ENCODE assay signal across 8 cellular contexts in the genomic region with DNA sequence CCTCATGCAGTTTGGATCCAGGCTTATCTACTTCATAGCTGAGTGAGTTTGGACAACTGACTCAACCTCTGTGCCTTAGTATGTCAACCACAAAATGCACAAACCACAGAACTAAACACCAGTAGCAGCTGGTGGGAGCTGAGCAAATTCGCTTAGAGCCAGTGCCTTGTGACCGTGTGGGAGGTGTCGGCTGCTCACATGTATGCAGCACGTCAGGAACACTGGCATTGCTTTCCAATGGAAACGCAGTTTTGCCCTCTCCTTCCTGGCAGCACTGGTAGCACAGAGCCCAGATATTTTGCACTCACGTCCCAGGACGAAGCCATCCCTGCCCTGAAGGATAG. TPM values are rescaled to one million over a fixed set of nuclear protein-coding genes. Genes with fewer than 3 reads are reported as not detected.
DNase-seq lines count a peak whose midpoint lies in the region; ATAC-seq and TF ChIP-seq lines count a peak whose summit lies in the region.
"Had no signal": no experiment of that assay in that cellular context is flagged by ENCODE, and none has a peak within 500 bp of the region (broad histone marks: within the 10 kb centered on the region; RNA-seq: fewer than 3 reads in every experiment).

No MANE protein-coding gene starts in this region.

- no peak for TF ChIP-seq CTCF in GM13976 (IDR thresholded peaks at IDR 0.05; ENCODE audit: borderline replicate concordance, control extremely low read depth, extremely low read depth, insufficient read depth, missing control alignments)
- no peak for TF ChIP-seq CTCF in fibroblast of mammary gland (conservative IDR thresholded peaks at IDR 0.05; ENCODE audit: control insufficient read depth, insufficient read depth, low read depth, low read length)

- CTCF ChIA-PET in activated naive CD4-positive, alpha-beta T cell treated with anti-CD3 and anti-CD28 coated beads for 36 hours (lab: Charles Lee): interaction anchor here (1.0 kb wide), 1 partner anchor 32 kb away, joined by 3 read pairs; no protein-coding TSS in a partner anchor

- no peaks in the 10 kb centered on the region for H3K27me3 Mint-ChIP-seq in activated naive CD4-positive, alpha-beta T cell treated with anti-CD3 and anti-CD28 coated beads for 36 hours (ENCODE audit: low read depth)

- H3K27ac ChIP-seq in skeletal muscle tissue (ENCODE audit: low read depth, low read length): no peak overlapping the region

- H3K4me1 ChIP-seq in skeletal muscle tissue (ENCODE audit: control insufficient read depth in 3 of 3, insufficient read depth in 3 of 3, low read length in 3 of 3): peaks cover 0 to 6% (median 5%) of the 10 kb centered on the region in 3 donors

- no peaks in the 10 kb centered on the region for H3K9me3 Mint-ChIP-seq in activated naive CD4-positive, alpha-beta T cell treated with anti-CD3 and anti-CD28 coated beads for 36 hours

- no peaks in the 10 kb centered on the region for H3K27me3 ChIP-seq in skeletal muscle tissue (ENCODE audit: control insufficient read depth in 3 of 3, insufficient read depth in 3 of 3, low read length in 3 of 3)

- intact Hi-C loops in activated naive CD4-positive, alpha-beta T cell treated with anti-CD3 and anti-CD28 coated beads for 36 hours (cut with micrococcal nuclease): no loop called here

- H3K4me3 ChIP-seq in fibroblast of mammary gland (ENCODE audit: control insufficient read depth, low read depth, low read length): no peak overlapping the region
- H3K4me3 ChIP-seq in skeletal muscle tissue (ENCODE audit: low read length in 3 of 3): no peak overlapping the region

- in situ Hi-C loops in GM13976 (cut with MboI; ENCODE audit: low sequenced_read_pairs, unreplicated experiment): no loop called here

- peak overlapping the region in 2 of 3 donors; percentile 33 to 47 for H3K9ac ChIP-seq in skeletal muscle tissue (ENCODE audit: low read depth in 1 of 3, low read length in 3 of 3)

- H3K4me3 Mint-ChIP-seq in activated naive CD4-positive, alpha-beta T cell treated with anti-CD3 and anti-CD28 coated beads for 36 hours: no peak overlapping the region

- H3K36me3 Mint-ChIP-seq in activated naive CD4-positive, alpha-beta T cell treated with anti-CD3 and anti-CD28 coated beads for 36 hours (ENCODE audit: low read depth): no peaks in the 10 kb centered on the region

- no peak for ATAC-seq in HG03196 (IDR thresholded peaks at IDR 0.05; ENCODE audit: unreplicated experiment)

- no peaks in the 10 kb centered on the region for H3K9me3 ChIP-seq in skeletal muscle tissue (ENCODE audit: control insufficient read depth in 3 of 3, low read length in 3 of 3)

- H3K4me1 Mint-ChIP-seq in activated naive CD4-positive, alpha-beta T cell treated with anti-CD3 and anti-CD28 coated beads for 36 hours (ENCODE audit: low read depth): no peaks in the 10 kb centered on the region

- H3K27ac Mint-ChIP-seq in activated naive CD4-positive, alpha-beta T cell treated with anti-CD3 and anti-CD28 coated beads for 36 hours: no peak overlapping the region

- DNase-seq in GM13976 (ENCODE audit: low spot score): peak; percentile 64
- peak; percentile 90 for DNase-seq in NCI-H2107 treated with DMSO at 0.1 percent for 48 hours (lab: John Stamatoyannopoulos, UW; ENCODE audit: unreplicated experiment)
- DNase-seq in fibroblast of mammary gland (ENCODE audit: low read depth): peak; percentile 82
- DNase-seq in DMS153 treated with DMSO at 0.1 percent for 48 hours (lab: John Stamatoyannopoulos, UW; ENCODE audit: unreplicated experiment): no peak
- DNase-seq in activated naive CD4-positive, alpha-beta T cell treated with anti-CD3 and anti-CD28 coated beads for 36 hours: no peak
- DNase-seq: activated naive CD4-positive, alpha-beta T cell treated with anti-CD3 and anti-CD28 coated beads, Interleukin-2, amount 50 U/mL, for 16 hours had no signal

- H3K36me3 ChIP-seq in skeletal muscle tissue (ENCODE audit: control insufficient read depth in 3 of 3, insufficient read depth in 3 of 3, low read length in 3 of 3): no peaks in the 10 kb centered on the region

RNA-seq across cellular contexts. Expression of a gene that starts 8.3 kb away (rescaled TPM):
- total RNA-seq in skeletal muscle tissue: under 0.01 TPM
- under 1 TPM in 1 of 2 experiments, not detected in 1; 0.17 TPM for total RNA-seq in activated naive CD4-positive, alpha-beta T cell treated with anti-CD3 and anti-CD28 coated beads for 36 hours

RNA-seq across cellular contexts. Expression of a gene that starts 14.7 kb away (rescaled TPM):
- not detected for total RNA-seq in skeletal muscle tissue
- not detected for total RNA-seq in activated naive CD4-positive, alpha-beta T cell treated with anti-CD3 and anti-CD28 coated beads for 36 hours

RNA-seq across cellular contexts. Expression of a gene that starts 35.1 kb away (rescaled TPM):
- 3.7 TPM for total RNA-seq in skeletal muscle tissue
- total RNA-seq in activated naive CD4-positive, alpha-beta T cell treated with anti-CD3 and anti-CD28 coated beads for 36 hours: 10 to 100 TPM; 12.0 to 14.9 TPM

RNA-seq across cellular contexts. Expression of a gene that starts 38.4 kb away (rescaled TPM):
- total RNA-seq in skeletal muscle tissue: 5.2 TPM
- total RNA-seq in activated naive CD4-positive, alpha-beta T cell treated with anti-CD3 and anti-CD28 coated beads for 36 hours: under 1 TPM; 0.44 to 0.57 TPM

RNA-seq across cellular contexts. Expression of a gene that starts 43.9 kb away (rescaled TPM):
- total RNA-seq in skeletal muscle tissue: 6.8 TPM
- total RNA-seq in activated naive CD4-positive, alpha-beta T cell treated with anti-CD3 and anti-CD28 coated beads for 36 hours: 1 to 10 TPM; 7.8 to 9.7 TPM

Comparison
In these comparisons a context has a peak if more than half of its experiments do, and no peak if none do; other contexts are left out.
1. DNase-seq: peak in GM13976 (single experiment), NCI-H2107 treated with DMSO at 0.1 percent for 48 hours (single experiment) and fibroblast of mammary gland (single experiment); none in DMS153 treated with DMSO at 0.1 percent for 48 hours (single experiment) and activated naive CD4-positive, alpha-beta T cell treated with anti-CD3 and anti-CD28 coated beads for 36 hours (single experiment).